Comparison of ENCODE assay signal across 9 cellular contexts in the genomic region with DNA sequence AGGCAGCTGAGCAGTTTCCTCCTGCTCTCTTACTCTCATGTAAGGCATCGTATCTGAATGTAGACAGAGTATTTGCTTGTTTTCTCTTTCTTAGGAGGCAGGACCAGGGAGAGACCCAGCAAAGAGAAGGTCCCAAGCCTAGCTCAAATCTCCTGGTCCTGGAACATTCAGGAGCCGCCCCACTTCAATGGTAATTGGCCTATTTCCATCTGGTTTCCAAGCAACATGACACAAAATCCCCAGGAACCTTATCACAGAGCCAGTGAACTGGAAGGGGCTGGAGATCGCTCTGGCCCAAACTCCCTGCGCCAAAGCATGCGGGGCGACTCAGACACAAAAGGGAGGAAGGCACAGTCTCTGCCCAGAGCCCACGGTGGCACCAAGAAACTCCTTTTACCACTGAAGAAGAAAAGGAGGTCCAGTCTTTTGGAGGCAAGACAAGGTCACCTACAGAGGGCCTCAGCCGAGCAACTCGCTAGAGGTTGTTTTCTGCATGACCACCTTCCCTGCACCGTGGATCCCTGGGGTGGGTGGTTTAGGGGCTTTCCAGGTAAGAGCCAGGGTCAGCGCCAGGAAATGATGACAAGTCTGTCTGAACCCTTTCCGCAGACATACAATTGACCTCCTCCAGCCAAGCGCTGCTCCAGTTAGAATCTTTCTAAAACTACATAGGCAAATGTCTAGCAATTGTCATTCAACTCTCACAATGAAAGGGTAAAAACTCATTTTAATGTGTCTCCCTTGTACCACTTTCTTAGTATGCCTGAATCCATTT.
A peak's percentile ranks its signal among the peaks of the same experiment; 100 is the strongest.
DNase-seq lines count a peak whose midpoint lies in the region; ATAC-seq and TF ChIP-seq lines count a peak whose summit lies in the region.
"Had no signal": no experiment of that assay in that cellular context is flagged by ENCODE, and none has a peak within 500 bp of the region (broad histone marks: within the 10 kb centered on the region; RNA-seq: fewer than 3 reads in every experiment).

No MANE protein-coding gene starts in this region.

- H3K4me3 ChIP-seq in MG63 (no peak overlapping the region), parathyroid adenoma (ENCODE audit: low read depth, low read length) (no peak overlapping the region)

- H3K27me3 ChIP-seq in MG63 = no peaks in the 10 kb centered on the region
- no peaks in the 10 kb centered on the region for H3K27me3 ChIP-seq in parathyroid adenoma (ENCODE audit: control insufficient read depth, insufficient read depth, low read length)

- no peaks in the 10 kb centered on the region for H3K79me2 ChIP-seq in parathyroid adenoma

- H3K9ac ChIP-seq in parathyroid adenoma = no peak overlapping the region

- no peaks in the 10 kb centered on the region for H3K36me3 ChIP-seq in MG63
- H3K36me3 ChIP-seq in parathyroid adenoma (ENCODE audit: control insufficient read depth, insufficient read depth, low read length) = no peaks in the 10 kb centered on the region

- TF ChIP-seq CTCF in GM13977 (IDR thresholded peaks at IDR 0.05; ENCODE audit: extremely low read depth, insufficient read depth, missing control alignments) = no peak
- TF ChIP-seq CTCF in parathyroid adenoma (IDR thresholded peaks at IDR 0.05) = no peak

- no peak overlapping the region for H3K4me2 ChIP-seq in parathyroid adenoma (ENCODE audit: low read length)

- peak overlapping the region; percentile 22 for H2AFZ ChIP-seq in parathyroid adenoma

- no peaks in the 10 kb centered on the region for H3K9me3 ChIP-seq in MG63
- no peaks in the 10 kb centered on the region for H3K9me3 ChIP-seq in parathyroid adenoma (ENCODE audit: control insufficient read depth, low read length)

- ATAC-seq in HG02610 (IDR thresholded peaks at IDR 0.05; ENCODE audit: unreplicated experiment) (no peak), GM21825 (IDR thresholded peaks at IDR 0.05; ENCODE audit: unreplicated experiment) (no peak), HG02642 (IDR thresholded peaks at IDR 0.05; ENCODE audit: poor library complexity, unreplicated experiment) (no peak)

- peak overlapping the region; percentile 95 for H3K27ac ChIP-seq in cingulate gyrus (ENCODE audit: low read depth, low read length)
- no peak overlapping the region for H3K27ac ChIP-seq in parathyroid adenoma

- in situ Hi-C loops in GM13977 (cut with MboI; ENCODE audit: low pct_unique_long_range_greater_than_20kb, low sequenced_read_pairs, unreplicated experiment) = no loop called here

- DNase-seq in GM13977 (ENCODE audit: low spot score) (peak; percentile 35), MG63 (peak; percentile 55), dedifferentiated amniotic fluid mesenchymal stem cell (ENCODE audit: extremely low spot score) (no peak)
- DNase-seq: effector CD4-positive, alpha-beta T cell had no signal

- H3K4me1 ChIP-seq in parathyroid adenoma = no peaks in the 10 kb centered on the region
